18 cellular contexts compared by ENCODE assay signal in the genomic region with DNA sequence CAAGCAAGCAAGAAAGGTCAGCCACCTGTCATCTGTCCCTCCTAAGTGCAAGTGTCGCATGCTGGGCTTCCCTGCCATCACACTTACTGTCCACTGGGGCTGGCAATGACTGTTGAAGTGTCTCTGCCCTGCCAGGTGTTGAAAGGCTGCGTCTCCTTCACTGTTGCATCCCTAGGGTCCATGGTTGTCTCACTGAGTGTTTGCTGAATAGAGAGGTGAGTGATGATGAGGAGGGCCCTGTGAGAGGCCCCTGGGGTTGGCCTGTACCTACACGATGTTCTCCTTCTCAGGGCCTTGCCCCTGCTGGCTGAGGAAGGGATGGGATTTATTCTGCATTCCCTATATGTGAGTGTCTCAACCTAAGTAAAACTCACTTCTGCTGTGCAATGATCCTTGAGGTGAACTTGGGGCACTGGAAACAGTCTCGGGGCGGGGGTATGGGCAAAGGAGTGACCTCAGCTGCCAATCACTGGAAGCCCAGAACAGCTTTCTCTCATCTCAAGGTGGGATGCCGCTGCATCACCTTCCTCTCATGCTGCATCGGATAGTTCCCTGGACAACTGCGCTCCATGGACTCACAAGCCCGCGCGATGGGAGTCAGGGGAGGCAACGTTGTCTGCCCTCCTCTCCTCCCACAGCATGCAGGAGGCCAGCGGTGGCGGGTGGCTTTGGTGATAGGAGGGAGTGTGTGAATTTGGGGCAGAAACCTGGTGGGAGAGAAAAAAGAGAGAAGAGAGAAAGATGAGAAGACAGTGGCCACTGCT. TPM values are rescaled to one million over a fixed set of nuclear protein-coding genes. Genes with fewer than 3 reads are reported as not detected.
A peak's percentile ranks its signal among the peaks of the same experiment; 100 is the strongest.
DNase-seq lines count a peak whose midpoint lies in the region; ATAC-seq and TF ChIP-seq lines count a peak whose summit lies in the region.
"Had no signal": no experiment of that assay in that cellular context is flagged by ENCODE, and none has a peak within 500 bp of the region (broad histone marks: within the 10 kb centered on the region; RNA-seq: fewer than 3 reads in every experiment).

No MANE protein-coding gene starts in this region.

- H2BK15ac ChIP-seq in IMR-90 (ENCODE audit: low read depth, low read length) (no peak overlapping the region), mesendoderm (replicated peaks; ENCODE audit: low read depth) (no peak overlapping the region)

- in situ Hi-C loops in IMR-90 (cut with MboI; ENCODE audit: low sequenced_read_pairs): no loop called here

- no TSS peak for BruUV-seq in IMR-90 (replicated peaks; lab: Mats Ljungman, UMichigan)

- DNase-seq in BE2C (no peak), IMR-90 (no peak), choroid plexus epithelial cell (ENCODE audit: low read depth) (no peak), mesendoderm (peak; percentile 28), NCI-H146 (lab: John Stamatoyannopoulos, UW) (no peak), amygdala (lab: John Stamatoyannopoulos, UW) (no peak), NCI-H2029 (lab: John Stamatoyannopoulos, UW) (no peak)
- DNase-seq: activated CD8-positive, alpha-beta memory T cell treated with anti-CD3 and anti-CD28 coated beads for 24 hours; activated naive CD8-positive, alpha-beta T cell treated with anti-CD3 and anti-CD28 coated beads for 36 hours; EL; erythroblast; Kasumi-1; lower lobe of right lung; NCI-H1694; NCI-H446 treated with DMSO at 0.1 percent for 48 hours; stimulated activated CD4-positive, alpha-beta T cell treated with anti-CD3 and anti-CD28 coated beads, Interleukin-2, amount 100 ng/mL, for 48 hours had no signal

- H4K8ac ChIP-seq in IMR-90 (ENCODE audit: low read depth in 2 of 2, low read length in 2 of 2) (no peak overlapping the region), mesendoderm (ENCODE audit: low read depth, low read length) (no peak overlapping the region)

- no peak overlapping the region for H4K91ac ChIP-seq in IMR-90 (ENCODE audit: insufficient read depth, low read depth, low read length)

- H2BK20ac ChIP-seq in IMR-90 (ENCODE audit: low read depth, low read length): no peak overlapping the region

- dilution Hi-C loops in IMR-90 (cut with HindIII; ENCODE audit: low sequenced_read_pairs, unreplicated experiment): no loop called here

- intact Hi-C loops in IMR-90 (cut with micrococcal nuclease): no loop called here

- no peak for TF ChIP-seq POLR2A in IMR-90 (IDR thresholded peaks at IDR 0.05; ENCODE audit: low read depth, low read length)

- H3K9me3 ChIP-seq in BE2C (no peaks in the 10 kb centered on the region), IMR-90 (ENCODE audit: control insufficient read depth, insufficient read depth, low read length) (no peaks in the 10 kb centered on the region)
- H3K9me3 ChIP-seq: lower lobe of right lung had no signal

- no peak overlapping the region for H2BK120ac ChIP-seq in IMR-90 (ENCODE audit: low read depth, low read length)
- no peak overlapping the region for H2BK120ac ChIP-seq in mesendoderm (ENCODE audit: low read depth, low read length)

- H2AK9ac ChIP-seq in IMR-90 (replicated peaks; ENCODE audit: low read depth, low read length, poor library complexity): no peak overlapping the region

- no peak overlapping the region for H3K27ac ChIP-seq in IMR-90 (ENCODE audit: insufficient read depth, low read length)
- no peak overlapping the region for H3K27ac ChIP-seq in mesendoderm (ENCODE audit: low read depth, low read length)
- H3K27ac ChIP-seq: lower lobe of right lung, parathyroid adenoma had no signal

- H3K36me3 ChIP-seq in BE2C (no peaks in the 10 kb centered on the region), IMR-90 (ENCODE audit: control insufficient read depth, insufficient read depth, low read length) (no peaks in the 10 kb centered on the region), mesendoderm (ENCODE audit: control insufficient read depth, insufficient read depth, low read length) (no peaks in the 10 kb centered on the region)
- H3K36me3 ChIP-seq: lower lobe of right lung had no signal

- CTCF ChIA-PET in IMR-90 (lab: Yijun Ruan, JAX): no interaction called here

- H3K9ac ChIP-seq in IMR-90 (ENCODE audit: low read depth, low read length) (no peak overlapping the region), mesendoderm (ENCODE audit: low read length) (no peak overlapping the region)
- H3K9ac ChIP-seq: parathyroid adenoma had no signal

- no peak overlapping the region for H2BK5ac ChIP-seq in IMR-90 (ENCODE audit: low read depth, low read length, poor library complexity, severe bottlenecking)
- no peak overlapping the region for H2BK5ac ChIP-seq in mesendoderm (ENCODE audit: low read length)

- TF ChIP-seq RAD21 in IMR-90 (IDR thresholded peaks at IDR 0.05; ENCODE audit: low read length): no peak

- ATAC-seq in IMR-90 (ENCODE audit: low read depth) (0 out of 2 replicates have a peak, but pooled peaks have one; percentile 11), HG03460 (IDR thresholded peaks at IDR 0.05; ENCODE audit: unreplicated experiment) (no peak)
- ATAC-seq: lower lobe of right lung had no signal

- no peak overlapping the region for H4K5ac ChIP-seq in IMR-90 (ENCODE audit: low read depth, low read length)
- no peak overlapping the region for H4K5ac ChIP-seq in mesendoderm (ENCODE audit: low read length)

- POLR2A ChIA-PET in IMR-90 (lab: Charles Lee; ENCODE audit: unreplicated experiment): no interaction called here

- no peak overlapping the region for H3K14ac ChIP-seq in IMR-90 (replicated peaks; ENCODE audit: low read depth, low read length)

- TF ChIP-seq CTCF in BE2C (IDR thresholded peaks at IDR 0.05; ENCODE audit: low read depth, low read length) (peak; percentile 27), IMR-90 (conservative IDR thresholded peaks at IDR 0.05; ENCODE audit: low read depth, low read length) (no peak), choroid plexus epithelial cell (conservative IDR thresholded peaks at IDR 0.05; ENCODE audit: low read depth, low read length) (peak; percentile 24)

- no CpG with 5 or more reads among the region's 14 CpGs for WGBS in IMR-90 (ENCODE audit: extremely low coverage in 2 of 2, insufficient read length in 1 of 2), 2 experiments
- no CpG with 5 or more reads among the region's 14 CpGs for WGBS in mesendoderm (ENCODE audit: extremely low coverage, insufficient coverage, low lambda C conversion rate)

- H3K4me1 ChIP-seq in BE2C (no peaks in the 10 kb centered on the region; the same call in 1 of the 2 replicates), IMR-90 (ENCODE audit: control insufficient read depth, insufficient read depth, low read length) (no peaks in the 10 kb centered on the region), mesendoderm (ENCODE audit: control insufficient read depth, low read depth, low read length) (no peaks in the 10 kb centered on the region)
- H3K4me1 ChIP-seq: lower lobe of right lung, parathyroid adenoma had no signal

- no peaks in the 10 kb centered on the region; the same call in 1 of the 2 replicates for H3K9me1 ChIP-seq in IMR-90 (ENCODE audit: insufficient read depth, low read length)

- H3K56ac ChIP-seq in IMR-90 (ENCODE audit: extremely low read depth, insufficient read depth, low read length) (no peak overlapping the region), mesendoderm (ENCODE audit: low read length) (no peak overlapping the region)

- H3K27me3 ChIP-seq in BE2C (no peaks in the 10 kb centered on the region), IMR-90 (ENCODE audit: control insufficient read depth, insufficient read depth, low read length) (peaks cover 17% of the 10 kb centered on the region), mesendoderm (ENCODE audit: insufficient read depth, low read length, poor library complexity) (no peaks in the 10 kb centered on the region)

- H3K79me2 ChIP-seq in mesendoderm (ENCODE audit: control insufficient read depth, insufficient read depth, low read length): no peaks in the 10 kb centered on the region
- H3K79me2 ChIP-seq: parathyroid adenoma had no signal

- H3K4ac ChIP-seq in IMR-90 (ENCODE audit: low read depth, low read length): no peak overlapping the region
- no peak overlapping the region for H3K4ac ChIP-seq in mesendoderm (ENCODE audit: low read depth, low read length)

- no peaks in the 10 kb centered on the region for H4K20me1 ChIP-seq in IMR-90 (ENCODE audit: insufficient read depth, low read length)

- H3K4me3 ChIP-seq in BE2C (ENCODE audit: low read depth, low read length) (no peak overlapping the region), IMR-90 (ENCODE audit: insufficient read depth, low read depth, low read length) (no peak overlapping the region), choroid plexus epithelial cell (ENCODE audit: low read depth, low read length) (no peak overlapping the region), mesendoderm (ENCODE audit: low read length) (no peak overlapping the region)
- H3K4me3 ChIP-seq: lower lobe of right lung had no signal

- no peak overlapping the region for H3K23ac ChIP-seq in IMR-90 (ENCODE audit: low read depth, low read length)
- H3K23ac ChIP-seq in mesendoderm (ENCODE audit: low read length): no peak overlapping the region

- H3K4me2 ChIP-seq in IMR-90 (ENCODE audit: low read depth, low read length) (no peak overlapping the region), mesendoderm (ENCODE audit: low read length) (no peak overlapping the region)

- H2AK5ac ChIP-seq in IMR-90 (ENCODE audit: low read depth, low read length): no peak overlapping the region
- H2AK5ac ChIP-seq in mesendoderm (ENCODE audit: low read length): no peak overlapping the region

- H3K18ac ChIP-seq in IMR-90 (ENCODE audit: low read depth, low read length) (no peak overlapping the region), mesendoderm (ENCODE audit: low read length) (no peak overlapping the region)

- peak overlapping the region; percentile 43 for H2AFZ ChIP-seq in IMR-90 (replicated peaks; ENCODE audit: low read length, poor library complexity)
- H2AFZ ChIP-seq: parathyroid adenoma had no signal

- no peaks in the 10 kb centered on the region for H3K79me1 ChIP-seq in IMR-90 (ENCODE audit: low read depth in 1 of 2, low read length in 2 of 2)
- H3K79me1 ChIP-seq in mesendoderm (ENCODE audit: low read length): no peaks in the 10 kb centered on the region

TF ChIP-seq in IMR-90, 13 proteins besides CTCF, POLR2A, EP300 and RAD21 (continues in another document):
- TF ChIP-seq, protein P1, sequence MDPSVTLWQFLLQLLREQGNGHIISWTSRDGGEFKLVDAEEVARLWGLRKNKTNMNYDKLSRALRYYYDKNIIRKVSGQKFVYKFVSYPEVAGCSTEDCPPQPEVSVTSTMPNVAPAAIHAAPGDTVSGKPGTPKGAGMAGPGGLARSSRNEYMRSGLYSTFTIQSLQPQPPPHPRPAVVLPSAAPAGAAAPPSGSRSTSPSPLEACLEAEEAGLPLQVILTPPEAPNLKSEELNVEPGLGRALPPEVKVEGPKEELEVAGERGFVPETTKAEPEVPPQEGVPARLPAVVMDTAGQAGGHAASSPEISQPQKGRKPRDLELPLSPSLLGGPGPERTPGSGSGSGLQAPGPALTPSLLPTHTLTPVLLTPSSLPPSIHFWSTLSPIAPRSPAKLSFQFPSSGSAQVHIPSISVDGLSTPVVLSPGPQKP (IDR thresholded peaks at IDR 0.05; ENCODE audit: borderline replicate concordance, low read depth, low read length): no peak

RNA-seq across cellular contexts. Expression of a gene that starts 35.9 kb away (rescaled TPM):
- polyA plus RNA-seq in BE2C (2012; ENCODE audit: insufficient read depth, insufficient read length, low read depth): 0.22 TPM
- 0.54 and 0.56 TPM in 2 replicates for total RNA-seq in IMR-90 (2012; rRNA removed)
- polyA plus RNA-seq in IMR-90 (2012; rRNA removed): 3.5 TPM in 2 replicates
- polyA plus RNA-seq in IMR-90 (2012; cell fraction: cytosol; rRNA removed): 3.2 and 3.5 TPM in 2 replicates
- 9.6 and 15.9 TPM in 2 replicates for polyA plus RNA-seq in IMR-90 (2012; cell fraction: nucleus; rRNA removed; ENCODE audit: low replicate concordance)
- polyA plus RNA-seq in mesendoderm (2013, experiment 1 of 2): 31.8 TPM
- 31.5 TPM for polyA plus RNA-seq in mesendoderm (2013, experiment 2 of 2)
- total RNA-seq: activated naive CD8-positive, alpha-beta T cell treated with anti-CD3 and anti-CD28 coated beads for 36 hours had no signal
